ENCODE assay signal across 16 cellular contexts in genomic region chr18:79510046-79510685, GRCh38.
DNase-seq lines count a peak whose midpoint lies in the region; ATAC-seq and TF ChIP-seq lines count a peak whose summit lies in the region.
"Had no signal": no experiment of that assay in that cellular context is flagged by ENCODE, and none has a peak within 500 bp of the region (broad histone marks: within the 10 kb centered on the region; RNA-seq: fewer than 3 reads in every experiment).

No MANE protein-coding gene starts in this region.

- peak overlapping the region; percentile 23 to 78 for H3K27ac Mint-ChIP-seq in activated naive CD4-positive, alpha-beta T cell treated with anti-CD3 and anti-CD28 coated beads, Interleukin-2, amount 50 U/mL, for 72 hours
- H3K27ac Mint-ChIP-seq in activated B cell treated with CpG ODN at 0.5 μM for 24 hours = peak overlapping the region; percentile 89
- peak overlapping the region in 8 of 10 donors; percentile 22 to 91 (median 65) for H3K27ac Mint-ChIP-seq in naive thymus-derived CD8-positive, alpha-beta T cell
- no peak overlapping the region for H3K27ac Mint-ChIP-seq in type B pancreatic cell
- H3K27ac Mint-ChIP-seq in CD8-positive, alpha-beta T cell = no peak overlapping the region
- H3K27ac Mint-ChIP-seq: activated naive CD8-positive, alpha-beta T cell treated with anti-CD3 and anti-CD28 coated beads for 36 hours had no signal

- peaks cover 29% of the 10 kb centered on the region for H3K4me1 ChIP-seq in CD8-positive, alpha-beta T cell (ENCODE audit: insufficient read depth, low read length)

- ATAC-seq in activated naive CD4-positive, alpha-beta T cell treated with anti-CD3 and anti-CD28 coated beads, Interleukin-2, amount 50 U/mL, for 72 hours = no peak
- no peak for ATAC-seq in activated B cell treated with CpG ODN at 0.5 μM for 24 hours (ENCODE audit: low read depth)
- no peak for ATAC-seq in naive thymus-derived CD8-positive, alpha-beta T cell
- ATAC-seq in CD8-positive, alpha-beta T cell = no peak

- H3K36me3 ChIP-seq in CD8-positive, alpha-beta T cell (ENCODE audit: insufficient read depth, low read length) = peaks cover 3% of the 10 kb centered on the region
- H3K36me3 ChIP-seq: vagina had no signal

- no peaks in the 10 kb centered on the region for H3K9me3 Mint-ChIP-seq in activated naive CD4-positive, alpha-beta T cell treated with anti-CD3 and anti-CD28 coated beads, Interleukin-2, amount 50 U/mL, for 72 hours
- H3K9me3 Mint-ChIP-seq in activated B cell treated with CpG ODN at 0.5 μM for 24 hours (no peaks in the 10 kb centered on the region), type B pancreatic cell (no peaks in the 10 kb centered on the region)
- H3K9me3 Mint-ChIP-seq in naive thymus-derived CD8-positive, alpha-beta T cell = no peaks in the 10 kb centered on the region
- no peaks in the 10 kb centered on the region for H3K9me3 Mint-ChIP-seq in CD8-positive, alpha-beta T cell

- H3K27me3 Mint-ChIP-seq in activated B cell treated with CpG ODN at 0.5 μM for 24 hours = no peaks in the 10 kb centered on the region
- no peaks in the 10 kb centered on the region for H3K27me3 Mint-ChIP-seq in naive thymus-derived CD8-positive, alpha-beta T cell
- peaks cover 16% of the 10 kb centered on the region for H3K27me3 Mint-ChIP-seq in type B pancreatic cell
- no peaks in the 10 kb centered on the region for H3K27me3 Mint-ChIP-seq in CD8-positive, alpha-beta T cell (ENCODE audit: low read depth)
- H3K27me3 Mint-ChIP-seq: activated naive CD8-positive, alpha-beta T cell treated with anti-CD3 and anti-CD28 coated beads for 36 hours had no signal

- POLR2A ChIA-PET in activated B cell treated with CpG ODN at 0.5 μM for 24 hours (lab: Charles Lee) = interaction anchor here (1.1 to 4.6 kb wide), 5 partner anchors 13 to 113 kb away, joined by 3 to 45 read pairs (median 40); partner anchors contain the start of gene NFATC1
- POLR2A ChIA-PET in naive thymus-derived CD8-positive, alpha-beta T cell (lab: Charles Lee) = interaction anchor here (1.2 kb wide), 1 partner anchor 109 kb away, joined by 4 read pairs; no protein-coding TSS in a partner anchor
- POLR2A ChIA-PET in CD8-positive, alpha-beta T cell (lab: Charles Lee) = no interaction called here

- H3K4me1 Mint-ChIP-seq in activated B cell treated with CpG ODN at 0.5 μM for 24 hours (peaks cover 51% of the 10 kb centered on the region), type B pancreatic cell (ENCODE audit: unreplicated experiment) (no peaks in the 10 kb centered on the region)
- H3K4me1 Mint-ChIP-seq in naive thymus-derived CD8-positive, alpha-beta T cell = peaks cover 18 to 44% (median 41%) of the 10 kb centered on the region in 4 donors
- H3K4me1 Mint-ChIP-seq in CD8-positive, alpha-beta T cell (ENCODE audit: low read depth) = peaks cover 40% of the 10 kb centered on the region

- CTCF ChIA-PET in activated B cell treated with CpG ODN at 0.5 μM for 24 hours (lab: Charles Lee) = interaction anchor here (2.8 kb wide), 1 partner anchor 13 kb away, joined by 18 read pairs; no protein-coding TSS in a partner anchor
- CTCF ChIA-PET in CD8-positive, alpha-beta T cell (lab: Charles Lee) = no interaction called here

- no peak overlapping the region for H3K27ac ChIP-seq in CD8-positive, alpha-beta T cell (ENCODE audit: low read depth, low read length)
- H3K27ac ChIP-seq: esophagus muscularis mucosa, RWPE1, vagina had no signal

- no peak for TF ChIP-seq CTCF in activated B cell treated with CpG ODN at 0.5 μM for 24 hours (IDR thresholded peaks at IDR 0.05)
- TF ChIP-seq CTCF in type B pancreatic cell (conservative IDR thresholded peaks at IDR 0.05) = no peak
- TF ChIP-seq CTCF in CD8-positive, alpha-beta T cell (IDR thresholded peaks at IDR 0.05) = no peak

- no peak overlapping the region for H3K4me3 ChIP-seq in CD8-positive, alpha-beta T cell (ENCODE audit: low read depth, low read length)
- H3K4me3 ChIP-seq: esophagus muscularis mucosa, vagina had no signal

- H3K4me3 Mint-ChIP-seq in activated B cell treated with CpG ODN at 0.5 μM for 24 hours (no peak overlapping the region), type B pancreatic cell (no peak overlapping the region)
- no peak overlapping the region for H3K4me3 Mint-ChIP-seq in naive thymus-derived CD8-positive, alpha-beta T cell
- no peak overlapping the region for H3K4me3 Mint-ChIP-seq in CD8-positive, alpha-beta T cell
- H3K4me3 Mint-ChIP-seq: activated naive CD8-positive, alpha-beta T cell treated with anti-CD3 and anti-CD28 coated beads for 36 hours had no signal

- no peak for DNase-seq in activated naive CD4-positive, alpha-beta T cell treated with anti-CD3 and anti-CD28 coated beads, Interleukin-2, amount 50 U/mL, for 72 hours (ENCODE audit: low spot score in 2 of 2)
- no peak for DNase-seq in activated naive CD4-positive, alpha-beta T cell (lab: John Stamatoyannopoulos, UW)
- DNase-seq in activated B cell treated with CpG ODN at 0.5 μM for 24 hours = no peak
- no peak for DNase-seq in naive thymus-derived CD8-positive, alpha-beta T cell
- peak; percentile 49 for DNase-seq in type B pancreatic cell (ENCODE audit: extremely low spot score, unreplicated experiment)
- no peak for DNase-seq in GDM1 (lab: John Stamatoyannopoulos, UW)
- no peak for DNase-seq in HT-29 (ENCODE audit: low spot score)
- DNase-seq in CD8-positive, alpha-beta T cell = no peak
- DNase-seq: Calu3; midbrain; NCI-H1436 treated with DMSO at 0.1 percent for 48 hours; stimulated activated naive CD4-positive, alpha-beta T cell treated with Interleukin-2 at 50 U/mL for 16 hours had no signal

- H3K27me3 ChIP-seq in CD8-positive, alpha-beta T cell (ENCODE audit: insufficient read depth, low read length) = no peaks in the 10 kb centered on the region
- H3K27me3 ChIP-seq: esophagus muscularis mucosa, vagina had no signal

- peaks cover 7 to 38% of the 10 kb centered on the region in 2 donors for H3K36me3 Mint-ChIP-seq in activated naive CD4-positive, alpha-beta T cell treated with anti-CD3 and anti-CD28 coated beads, Interleukin-2, amount 50 U/mL, for 72 hours
- H3K36me3 Mint-ChIP-seq in activated B cell treated with CpG ODN at 0.5 μM for 24 hours (ENCODE audit: low read depth) (peaks cover 23% of the 10 kb centered on the region), type B pancreatic cell (no peaks in the 10 kb centered on the region)
- peaks cover 0 to 26% (median 10%) of the 10 kb centered on the region in 3 donors for H3K36me3 Mint-ChIP-seq in naive thymus-derived CD8-positive, alpha-beta T cell
- peaks cover 37% of the 10 kb centered on the region for H3K36me3 Mint-ChIP-seq in CD8-positive, alpha-beta T cell

- intact Hi-C loops in activated B cell treated with CpG ODN at 0.5 μM for 24 hours (cut with micrococcal nuclease) = no loop called here
- intact Hi-C loops in CD8-positive, alpha-beta T cell (cut with DNase I, micrococcal nuclease) = no loop called here

- H3K9me3 ChIP-seq in CD8-positive, alpha-beta T cell (ENCODE audit: low read length) = no peaks in the 10 kb centered on the region
- H3K9me3 ChIP-seq: esophagus muscularis mucosa, vagina had no signal

Comparison
In these comparisons a context has a peak if more than half of its experiments do, and no peak if none do; other contexts are left out.
1. H3K27ac Mint-ChIP-seq: peak in activated naive CD4-positive, alpha-beta T cell treated with anti-CD3 and anti-CD28 coated beads, Interleukin-2, amount 50 U/mL, for 72 hours (2 of 2), activated B cell treated with CpG ODN at 0.5 μM for 24 hours (single experiment) and naive thymus-derived CD8-positive, alpha-beta T cell (8 of 10); none in type B pancreatic cell (single experiment) and CD8-positive, alpha-beta T cell (single experiment).